ENCODE assay signal across 7 cellular contexts in the genomic region with DNA sequence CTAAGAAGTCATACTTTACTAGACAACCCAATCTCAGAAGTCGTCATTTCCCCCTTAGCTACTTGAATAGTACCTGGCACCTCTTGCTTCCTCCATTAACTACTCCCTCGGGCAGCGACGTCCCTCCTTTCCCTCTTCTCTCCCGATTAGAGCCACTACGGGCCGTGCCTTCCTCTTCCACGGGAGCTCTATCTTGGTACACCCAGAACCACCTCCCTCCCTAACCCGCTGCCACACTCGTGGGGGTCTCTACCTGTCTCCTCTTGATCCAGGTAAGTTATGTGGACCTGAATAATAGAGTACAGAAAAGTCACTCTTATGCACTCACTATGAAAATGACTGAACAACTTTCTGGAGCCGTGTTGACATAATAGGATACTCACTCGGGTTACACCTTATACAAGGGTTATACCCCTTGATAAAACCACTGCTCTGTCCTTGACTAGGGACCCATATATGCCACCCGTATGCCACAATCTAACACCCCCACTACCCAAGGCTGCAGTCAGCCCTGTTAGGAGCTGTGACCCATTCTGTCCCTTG. TPM values are rescaled to one million over a fixed set of nuclear protein-coding genes. Genes with fewer than 3 reads are reported as not detected.
A peak's percentile ranks its signal among the peaks of the same experiment; 100 is the strongest.
DNase-seq lines count a peak whose midpoint lies in the region; ATAC-seq and TF ChIP-seq lines count a peak whose summit lies in the region.

No MANE protein-coding gene starts in this region.

- peaks cover 7 to 19% of the 10 kb centered on the region in 2 experiments for H3K36me3 ChIP-seq in HEK293 (ENCODE audit: control insufficient read depth in 2 of 2, insufficient read depth in 1 of 2, low read length in 2 of 2)
- peaks cover 17% of the 10 kb centered on the region; the same call in 1 of the 2 replicates for H3K36me3 ChIP-seq in OCI-LY1 (ENCODE audit: insufficient read depth, low read length)
- peaks cover 27% of the 10 kb centered on the region for H3K36me3 ChIP-seq in mesodermal cell (ENCODE audit: control insufficient read depth, insufficient read depth, low read length)
- H3K36me3 ChIP-seq in urinary bladder (ENCODE audit: insufficient read depth), result peaks cover 2% of the 10 kb centered on the region

- H3K9me2 ChIP-seq in OCI-LY1 (ENCODE audit: low read depth, low read length), result no peaks in the 10 kb centered on the region

- peak overlapping the region; percentile 98 for H3K4me2 ChIP-seq in OCI-LY1 (ENCODE audit: low read length)

- TF ChIP-seq CTCF in HEK293 (tag by site-specific recombination; IDR thresholded peaks at IDR 0.05) (no peak), OCI-LY1 (IDR thresholded peaks at IDR 0.05; ENCODE audit: low read length) (no peak), dorsolateral prefrontal cortex (IDR thresholded peaks at IDR 0.05 in 54 of 56, conservative IDR thresholded peaks at IDR 0.05 in 2 of 56; ENCODE audit: low read depth in 1 of 56, partially characterized antibody in 56 of 56) (no peak)

- peaks cover 17% of the 10 kb centered on the region for H3K79me2 ChIP-seq in OCI-LY1 (ENCODE audit: insufficient read depth, low read length)

- peak overlapping the region; percentile 51; the same call in 1 of the 2 replicates for H2AFZ ChIP-seq in OCI-LY1 (ENCODE audit: low read length)

- H3K4me1 ChIP-seq in HEK293 (ENCODE audit: control insufficient read depth, insufficient read depth, low read length) (peaks cover 9% of the 10 kb centered on the region), OCI-LY1 (ENCODE audit: insufficient read depth, low read length, severe bottlenecking) (peaks cover 24% of the 10 kb centered on the region), mesodermal cell (ENCODE audit: control insufficient read depth, insufficient read depth, low read length, poor library complexity, severe bottlenecking) (peaks cover 11% of the 10 kb centered on the region), urinary bladder (ENCODE audit: insufficient read depth) (no peaks in the 10 kb centered on the region)

- peak overlapping the region; percentile 89 for H3K9ac ChIP-seq in OCI-LY1 (ENCODE audit: low read length)

- H3K9me3 ChIP-seq in HEK293 (ENCODE audit: control insufficient read depth, insufficient read depth, low read depth, low read length), result no peaks in the 10 kb centered on the region
- no peaks in the 10 kb centered on the region for H3K9me3 ChIP-seq in OCI-LY1 (ENCODE audit: low read length)
- H3K9me3 ChIP-seq in mesodermal cell (ENCODE audit: control insufficient read depth, low read length), result no peaks in the 10 kb centered on the region

- DNase-seq in dorsolateral prefrontal cortex, result peak in 1 of 10 donors; percentile 16

- intact Hi-C loops in dorsolateral prefrontal cortex (cut with DNase I), result no loop called here

- H3K27ac ChIP-seq in HEK293 (ENCODE audit: extremely low read depth, low read depth, low read length) (peak overlapping the region; percentile 62), OCI-LY1 (ENCODE audit: low read depth, low read length, poor library complexity, severe bottlenecking) (peak overlapping the region; percentile 39), dorsolateral prefrontal cortex (peak overlapping the region; percentile 55 to 97 (median 93)), mesodermal cell (ENCODE audit: low read depth, low read length, severe bottlenecking) (peak overlapping the region; percentile 89), urinary bladder (ENCODE audit: low read depth) (peak overlapping the region; percentile 87)

- CTCF ChIA-PET in HEK293 (lab: Yijun Ruan, JAX), result interaction anchor here (0.7 to 1.5 kb wide), 4 partner anchors 17 to 1105 kb away, joined by 3 to 5 read pairs (median 3); no protein-coding TSS in a partner anchor

- ATAC-seq in GM18502 (IDR thresholded peaks at IDR 0.05; ENCODE audit: poor library complexity, unreplicated experiment) (peak; percentile 8), GM18867 (IDR thresholded peaks at IDR 0.05; ENCODE audit: unreplicated experiment) (no peak)

- H3K27me3 ChIP-seq in OCI-LY1 (ENCODE audit: insufficient read depth, low read length), result no peaks in the 10 kb centered on the region
- no peaks in the 10 kb centered on the region for H3K27me3 ChIP-seq in dorsolateral prefrontal cortex

- POLR2A ChIA-PET in HEK293 (lab: Yijun Ruan, JAX), result interaction anchor here (0.6 to 2.4 kb wide), 14 partner anchors 8 to 737 kb away, joined by 3 to 14 read pairs (median 9); no protein-coding TSS in a partner anchor

- no peaks in the 10 kb centered on the region for H3F3A ChIP-seq in OCI-LY1 (ENCODE audit: insufficient read depth, low read length)

- H3K4me3 ChIP-seq in HEK293 (ENCODE audit: low read depth, low read length), result peak overlapping the region; percentile 75
- H3K4me3 ChIP-seq in OCI-LY1 (ENCODE audit: low read depth, low read length, poor library complexity, severe bottlenecking), result peak overlapping the region; percentile 72
- peak overlapping the region; percentile 67 to 97 (median 85) for H3K4me3 ChIP-seq in dorsolateral prefrontal cortex
- peak overlapping the region; percentile 68 for H3K4me3 ChIP-seq in mesodermal cell (ENCODE audit: extremely low read depth, insufficient read depth, low read length, poor library complexity, severe bottlenecking)
- H3K4me3 ChIP-seq in urinary bladder (ENCODE audit: low read depth, low read length), result peak overlapping the region; percentile 75

- no peaks in the 10 kb centered on the region for H4K20me1 ChIP-seq in OCI-LY1 (ENCODE audit: insufficient read depth, low read length)

- WGBS in mesodermal cell (ENCODE audit: insufficient coverage in 2 of 2), 2 experiments, result 15 to 25% methylated on average over 8 to 10 of the region's 13 CpGs
- WGBS in urinary bladder, result 7% methylated on average over 13 of the region's 13 CpGs

TF ChIP-seq in HEK293, 187 proteins besides CTCF, POLR2A, EP300 and RAD21 (continues in another document):
- TF ChIP-seq ZNF366 (tag by site-specific recombination; conservative IDR thresholded peaks at IDR 0.05), result peak; percentile 20; the same call in 1 of the 2 replicates
- no peak for TF ChIP-seq ZNF549 (tag by site-specific recombination; IDR thresholded peaks at IDR 0.05)
- 0 out of 2 replicates have a peak, but pooled peaks have one; percentile 5 for TF ChIP-seq WT1 (tag by site-specific recombination; IDR thresholded peaks at IDR 0.05)
- no peak for TF ChIP-seq GLI2 (tag by site-specific recombination; IDR thresholded peaks at IDR 0.05; ENCODE audit: borderline replicate concordance, low read depth)
- TF ChIP-seq ZBTB17 (tag by site-specific recombination; IDR thresholded peaks at IDR 0.05), result no peak
- TF ChIP-seq, protein P1, sequence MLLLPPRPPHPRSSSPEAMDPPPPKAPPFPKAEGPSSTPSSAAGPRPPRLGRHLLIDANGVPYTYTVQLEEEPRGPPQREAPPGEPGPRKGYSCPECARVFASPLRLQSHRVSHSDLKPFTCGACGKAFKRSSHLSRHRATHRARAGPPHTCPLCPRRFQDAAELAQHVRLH (tag by site-specific recombination; IDR thresholded peaks at IDR 0.05), result no peak
- no peak for TF ChIP-seq ZNF202 (tag by site-specific recombination; IDR thresholded peaks at IDR 0.05; ENCODE audit: borderline replicate concordance)
- TF ChIP-seq, protein P2, sequence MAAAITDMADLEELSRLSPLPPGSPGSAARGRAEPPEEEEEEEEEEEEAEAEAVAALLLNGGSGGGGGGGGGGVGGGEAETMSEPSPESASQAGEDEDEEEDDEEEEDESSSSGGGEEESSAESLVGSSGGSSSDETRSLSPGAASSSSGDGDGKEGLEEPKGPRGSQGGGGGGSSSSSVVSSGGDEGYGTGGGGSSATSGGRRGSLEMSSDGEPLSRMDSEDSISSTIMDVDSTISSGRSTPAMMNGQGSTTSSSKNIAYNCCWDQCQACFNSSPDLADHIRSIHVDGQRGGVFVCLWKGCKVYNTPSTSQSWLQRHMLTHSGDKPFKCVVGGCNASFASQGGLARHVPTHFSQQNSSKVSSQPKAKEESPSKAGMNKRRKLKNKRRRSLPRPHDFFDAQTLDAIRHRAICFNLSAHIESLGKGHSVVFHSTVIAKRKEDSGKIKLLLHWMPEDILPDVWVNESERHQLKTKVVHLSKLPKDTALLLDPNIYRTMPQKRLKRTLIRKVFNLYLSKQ (tag by site-specific recombination; IDR thresholded peaks at IDR 0.05; ENCODE audit: borderline replicate concordance), result no peak
- TF ChIP-seq, protein P3, sequence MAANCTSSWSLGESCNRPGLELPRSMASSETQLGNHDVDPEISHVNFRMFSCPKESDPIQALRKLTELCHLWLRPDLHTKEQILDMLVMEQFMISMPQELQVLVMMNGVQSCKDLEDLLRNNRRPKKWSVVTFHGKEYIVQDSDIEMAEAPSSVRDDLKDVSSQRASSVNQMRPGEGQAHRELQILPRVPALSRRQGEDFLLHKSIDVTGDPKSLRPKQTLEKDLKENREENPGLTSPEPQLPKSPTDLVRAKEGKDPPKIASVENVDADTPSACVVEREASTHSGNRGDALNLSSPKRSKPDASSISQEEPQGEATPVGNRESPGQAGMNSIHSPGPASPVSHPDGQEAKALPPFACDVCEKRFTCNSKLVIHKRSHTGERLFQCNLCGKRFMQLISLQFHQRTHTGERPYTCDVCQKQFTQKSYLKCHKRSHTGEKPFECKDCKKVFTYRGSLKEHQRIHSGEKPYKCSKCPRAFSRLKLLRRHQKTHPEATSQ (tag by site-specific recombination; IDR thresholded peaks at IDR 0.05), result no peak
- TF ChIP-seq SP3 (tag by site-specific recombination; IDR thresholded peaks at IDR 0.05), result no peak
- TF ChIP-seq ZNF830 (tag by site-specific recombination; IDR thresholded peaks at IDR 0.05; ENCODE audit: low read depth), result no peak
- no peak for TF ChIP-seq SCRT2 (tag by site-specific recombination; IDR thresholded peaks at IDR 0.05)
- no peak for TF ChIP-seq ZNF133 (tag by site-specific recombination; IDR thresholded peaks at IDR 0.05)
- no peak for TF ChIP-seq ZEB2 (tag by site-specific recombination; IDR thresholded peaks at IDR 0.05)

RNA-seq across cellular contexts. Expression of a gene that starts 0.6 kb away (rescaled TPM):
- total RNA-seq in dorsolateral prefrontal cortex, result 100 to 1,000 TPM in 12 of 120 experiments, 10 to 100 TPM in 108; 61.2 to 120 (median 86.0) TPM
- 36.6 TPM for polyA plus RNA-seq in mesodermal cell (2013, experiment 1 of 2)
- polyA plus RNA-seq in mesodermal cell (2013, experiment 2 of 2), result 34.7 TPM
- total RNA-seq in urinary bladder, result 28.7 TPM
- polyA plus RNA-seq in urinary bladder, result 28.7 TPM

RNA-seq across cellular contexts. Expression of a gene that starts 25.3 kb away (rescaled TPM):
- total RNA-seq in dorsolateral prefrontal cortex (10 to 100 TPM in 9 of 120 experiments, 1 to 10 TPM in 111; 4.6 to 12.1 (median 8.1) TPM), urinary bladder (31.4 TPM)
- 33.8 TPM for polyA plus RNA-seq in mesodermal cell (2013, experiment 1 of 2)
- 33.3 TPM for polyA plus RNA-seq in mesodermal cell (2013, experiment 2 of 2)
- polyA plus RNA-seq in urinary bladder, result 12.9 TPM

Comparison
In these comparisons a context has a peak if more than half of its experiments do, and no peak if none do; other contexts are left out.
1. H3K27ac ChIP-seq: peak in every context shown above with its lines; median percentile 93 in dorsolateral prefrontal cortex; 89 in mesodermal cell; 87 in urinary bladder; 62 in HEK293; 39 in OCI-LY1.